Comparison of ENCODE assay signal across 1 cellular context in the genomic region with DNA sequence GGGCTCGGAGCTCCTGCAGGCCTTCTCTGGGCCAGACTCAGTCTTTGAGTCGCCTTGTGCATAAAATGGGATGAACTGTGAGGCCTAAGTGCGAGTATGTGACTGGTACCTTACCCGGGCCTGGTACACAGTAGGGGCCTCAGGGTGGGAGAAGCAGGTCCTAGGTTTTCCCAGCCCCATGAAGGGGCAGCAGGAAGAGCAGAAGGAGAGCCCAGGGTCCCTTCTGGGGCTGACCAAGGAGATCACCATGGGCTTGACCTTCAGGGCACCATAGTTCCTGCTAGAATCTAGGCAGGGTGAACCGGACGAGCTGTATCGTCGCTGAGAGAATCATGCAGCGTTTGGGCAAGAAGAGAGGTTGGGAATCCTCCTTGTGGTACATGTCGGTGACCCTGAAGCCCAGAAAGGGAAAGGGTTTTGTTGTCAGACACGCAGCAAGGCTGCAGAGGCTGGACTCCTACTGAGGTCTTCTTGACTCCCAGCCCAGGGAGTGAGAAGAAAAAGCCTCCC.
TF ChIP-seq lines count a peak whose summit lies in the region.

No MANE protein-coding gene starts in this region.

TF ChIP-seq in H1, 55 proteins besides CTCF, POLR2A, EP300 and RAD21:
- TF ChIP-seq SUZ12 (IDR thresholded peaks at IDR 0.05; ENCODE audit: low read length) = no peak
- TF ChIP-seq KDM1A (IDR thresholded peaks at IDR 0.05; ENCODE audit: borderline replicate concordance, low read length) = peak; percentile 52; the same call in 1 of the 2 replicates
